Comparison of ENCODE assay signal across 1 cellular context in the genomic region with DNA sequence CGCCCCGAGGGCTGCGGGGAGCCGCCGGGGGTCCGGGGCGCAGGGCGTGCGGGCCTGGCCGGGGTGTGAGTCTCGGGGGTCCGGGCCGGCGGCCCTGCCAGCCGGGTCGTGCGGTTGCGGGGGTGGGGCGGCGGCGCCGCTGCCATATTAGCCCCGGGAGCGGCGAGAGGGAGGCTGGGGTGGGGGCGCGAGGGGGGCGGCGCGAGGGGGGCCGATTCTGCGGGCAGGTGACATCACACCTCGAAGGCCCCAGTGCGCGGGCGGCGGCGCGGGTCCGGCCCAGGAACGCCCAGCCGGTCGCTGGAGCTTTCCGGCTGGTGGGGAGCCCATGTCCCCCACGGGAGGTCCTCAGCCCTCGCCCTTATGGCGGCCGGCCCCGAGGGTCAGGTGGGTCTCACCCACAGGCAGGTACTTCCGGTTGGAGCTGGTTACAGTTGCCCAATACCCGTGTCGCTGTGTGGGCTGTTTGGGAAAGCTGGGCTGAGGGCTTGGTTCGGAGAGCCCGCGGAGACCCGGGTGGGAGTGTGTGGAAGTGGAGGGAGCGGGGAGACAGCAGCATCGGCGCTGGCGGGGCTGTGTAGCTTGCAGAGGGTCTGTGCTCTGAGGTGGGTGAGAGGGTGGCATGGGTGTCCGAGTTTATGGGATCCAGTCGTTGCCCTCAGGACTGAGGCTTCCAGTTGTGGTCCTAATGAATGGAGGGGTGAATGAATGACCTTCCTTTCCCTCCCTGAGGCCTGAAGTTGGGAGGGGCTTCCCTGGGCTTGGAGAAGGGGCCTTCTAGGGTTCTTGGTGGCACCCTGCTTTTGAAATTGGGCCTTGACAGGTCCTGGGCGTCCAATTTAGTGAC.
TF ChIP-seq lines count a peak whose summit lies in the region.

No MANE protein-coding gene starts in this region.

TF ChIP-seq in HCT116, 20 proteins besides CTCF, POLR2A, EP300 and RAD21 (continued from another document):
- TF ChIP-seq, protein P1, sequence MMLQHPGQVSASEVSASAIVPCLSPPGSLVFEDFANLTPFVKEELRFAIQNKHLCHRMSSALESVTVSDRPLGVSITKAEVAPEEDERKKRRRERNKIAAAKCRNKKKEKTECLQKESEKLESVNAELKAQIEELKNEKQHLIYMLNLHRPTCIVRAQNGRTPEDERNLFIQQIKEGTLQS (IDR thresholded peaks at IDR 0.05): no peak
- TF ChIP-seq EGR1 (IDR thresholded peaks at IDR 0.05; ENCODE audit: low read depth): no peak
- no peak for TF ChIP-seq ZNF274 (IDR thresholded peaks at IDR 0.05; ENCODE audit: low read depth, low read length)
- TF ChIP-seq SIN3A (IDR thresholded peaks at IDR 0.05; ENCODE audit: low read depth): no peak
- TF ChIP-seq ZBTB33 (IDR thresholded peaks at IDR 0.05; ENCODE audit: extremely low read depth, insufficient replicate concordance, low read length): no peak
- no peak for TF ChIP-seq TCF7L2 (IDR thresholded peaks at IDR 0.05; ENCODE audit: borderline replicate concordance, extremely low read depth, insufficient read depth, insufficient read length)
- TF ChIP-seq JUND (IDR thresholded peaks at IDR 0.05): no peak
- no peak for TF ChIP-seq YY1 (IDR thresholded peaks at IDR 0.05; ENCODE audit: extremely low read depth, insufficient replicate concordance, low read depth, low read length)
- no peak for TF ChIP-seq SP1 (IDR thresholded peaks at IDR 0.05; ENCODE audit: low read depth)
- TF ChIP-seq REST (IDR thresholded peaks at IDR 0.05; ENCODE audit: low read depth): no peak
- no peak for TF ChIP-seq CEBPB (IDR thresholded peaks at IDR 0.05; ENCODE audit: low read depth)
- TF ChIP-seq ZFX (IDR thresholded peaks at IDR 0.05): no peak
- TF ChIP-seq ELF1 (IDR thresholded peaks at IDR 0.05; ENCODE audit: borderline replicate concordance, low read depth): no peak
- no peak for TF ChIP-seq EZH2phosphoT487 (IDR thresholded peaks at IDR 0.05; ENCODE audit: borderline replicate concordance)
- TF ChIP-seq SRF (IDR thresholded peaks at IDR 0.05; ENCODE audit: low read depth): no peak
TF ChIP-seq in HCT116: peak in this region for 0.
